18 cellular contexts compared by ENCODE assay signal in the genomic region with DNA sequence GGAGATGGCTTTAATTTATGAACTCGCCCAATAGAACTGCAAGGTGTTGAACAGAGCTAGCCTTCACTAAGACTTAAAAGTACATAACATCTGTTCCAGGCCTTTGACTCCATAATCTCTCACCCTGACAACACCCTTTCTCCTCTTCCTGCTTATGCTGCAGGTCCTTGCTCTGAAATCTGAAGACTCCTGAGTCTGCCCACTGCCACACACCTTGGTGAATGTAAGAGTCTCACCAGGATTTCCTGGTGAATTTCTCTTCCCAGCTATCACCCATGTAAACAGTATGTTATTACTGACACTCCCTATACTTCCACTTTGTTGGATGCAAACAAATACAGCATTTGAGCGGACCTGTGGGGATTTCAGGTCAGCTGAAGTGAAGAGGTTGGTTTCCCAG.
"Had no signal": no experiment of that assay in that cellular context is flagged by ENCODE, and none has a peak within 500 bp of the region (broad histone marks: within the 10 kb centered on the region; RNA-seq: fewer than 3 reads in every experiment).

No MANE protein-coding gene starts in this region.

- ATAC-seq: effector memory CD8-positive, alpha-beta T cell; foreskin keratinocyte; left cardiac atrium; left ventricle myocardium superior; naive thymus-derived CD4-positive, alpha-beta T cell; sciatic nerve had no signal

- H3K9me3 ChIP-seq: suprapubic skin had no signal

- H3K4me1 ChIP-seq: foreskin keratinocyte, suprapubic skin, tibial nerve had no signal

- H3K36me3 ChIP-seq: suprapubic skin, tibial nerve had no signal

- H3K27ac ChIP-seq: foreskin keratinocyte, hepatocyte, suprapubic skin, tibial nerve had no signal

- H3K27me3 ChIP-seq: hepatocyte, suprapubic skin, tibial nerve had no signal

- H3K4me3 ChIP-seq: hepatocyte, lung, suprapubic skin, tibial nerve had no signal

- DNase-seq: effector memory CD8-positive, alpha-beta T cell; foreskin keratinocyte; kidney; left cardiac atrium; left ventricle myocardium superior; mesenchymal stem cell; midbrain; naive thymus-derived CD4-positive, alpha-beta T cell; nephron progenitor cell; posterior cingulate gyrus; stimulated activated CD4-positive, alpha-beta T cell treated with anti-CD3 and anti-CD28 coated beads, Interleukin-2, amount 100 ng/mL, for 24 hours; stimulated activated CD4-positive, alpha-beta T cell treated with anti-CD3 and anti-CD28 coated beads, Interleukin-4, amount 100 ng/mL, for 4 hours; stimulated activated naive CD4-positive, alpha-beta T cell treated with Interleukin-2 at 50 U/mL for 16 hours had no signal
